Comparison of ENCODE assay signal across 1 cellular context in the genomic region with DNA sequence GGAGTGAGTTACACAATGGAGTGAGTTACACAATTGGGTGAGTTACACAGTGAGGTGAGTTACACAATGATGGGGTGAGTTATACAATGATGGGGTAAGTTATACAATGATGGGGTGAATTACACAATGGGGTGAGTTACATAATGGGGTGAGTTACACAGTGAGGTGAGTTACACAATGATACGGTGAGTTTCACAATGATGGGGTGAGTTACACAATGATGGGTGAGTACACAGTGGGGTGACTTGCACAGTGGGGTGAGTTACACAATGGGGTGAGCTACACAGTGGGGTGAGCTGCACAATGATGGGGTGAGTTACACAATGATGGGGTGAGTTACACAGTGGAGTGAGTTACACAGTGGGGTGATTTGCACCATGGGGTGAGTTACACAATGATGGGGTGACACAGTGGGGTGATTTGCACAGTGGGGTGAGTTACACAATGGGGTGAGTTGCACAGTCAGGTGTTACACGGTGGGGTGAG.
A peak's percentile ranks its signal among the peaks of the same experiment; 100 is the strongest.
TF ChIP-seq lines count a peak whose summit lies in the region.

No MANE protein-coding gene starts in this region.

TF ChIP-seq in K562, 482 proteins besides CTCF, POLR2A, EP300 and RAD21:
- peak; percentile 35 to 49; a peak in 1 of 4 replicates for TF ChIP-seq TRIM24 (IDR thresholded peaks at IDR 0.05)
- no peak for TF ChIP-seq ZNF146 (CRISPR knock-in tag; IDR thresholded peaks at IDR 0.05; ENCODE audit: unreplicated experiment)
- peak; percentile 92 for TF ChIP-seq CEBPB (tag; IDR thresholded peaks at IDR 0.05)
- TF ChIP-seq SIX5 (IDR thresholded peaks at IDR 0.05; ENCODE audit: borderline replicate concordance in 1 of 2, insufficient read depth in 1 of 2, low read depth in 1 of 2, low read length in 2 of 2) = no peak
- no peak for TF ChIP-seq ARNT (IDR thresholded peaks at IDR 0.05)
- no peak for TF ChIP-seq CEBPG (CRISPR knock-in tag; IDR thresholded peaks at IDR 0.05)
- TF ChIP-seq CEBPG (tag; conservative IDR thresholded peaks at IDR 0.05 in 1 of 2, IDR thresholded peaks at IDR 0.05 in 1 of 2) = peak in 1 of 2 experiments; percentile 44; a peak in 2 of 4 replicates
- no peak for TF ChIP-seq ZNF217 (CRISPR knock-in tag; IDR thresholded peaks at IDR 0.05)
TF ChIP-seq in K562: peak in this region for 3.
